Comparison of ENCODE assay signal across 12 cellular contexts in genomic region chr10:12717981-12718707, GRCh38.
DNase-seq lines count a peak whose midpoint lies in the region; ATAC-seq and TF ChIP-seq lines count a peak whose summit lies in the region.
"Had no signal": no experiment of that assay in that cellular context is flagged by ENCODE, and none has a peak within 500 bp of the region (broad histone marks: within the 10 kb centered on the region; RNA-seq: fewer than 3 reads in every experiment).

No MANE protein-coding gene starts in this region.

- no peak; the same call in 1 of the 2 replicates for TF ChIP-seq RAD21 in SK-N-SH (IDR thresholded peaks at IDR 0.05; ENCODE audit: low read length)

- TF ChIP-seq CTCF in SK-N-SH (IDR thresholded peaks at IDR 0.05) (peak; percentile 22), ascending aorta (IDR thresholded peaks at IDR 0.05) (peak in 2 of 3 experiments; percentile 42 to 52), fibroblast of the aortic adventitia (IDR thresholded peaks at IDR 0.05; ENCODE audit: insufficient read depth, low read length) (peak; percentile 6), smooth muscle cell (IDR thresholded peaks at IDR 0.05; ENCODE audit: borderline replicate concordance, insufficient read depth, poor library complexity, severe bottlenecking) (peak; percentile 45)
- no peak for TF ChIP-seq CTCF in CD8-positive, alpha-beta T cell (IDR thresholded peaks at IDR 0.05)

- H3K4me3 Mint-ChIP-seq in CD8-positive, alpha-beta T cell: no peak overlapping the region
- H3K4me3 Mint-ChIP-seq: activated B cell treated with CpG ODN at 0.5 μM for 24 hours; dendritic cell treated with granulocyte-macrophage colony-stimulating factor and Interleukin-4, amounts not matched to agents 40 ng/mL and 50 ng/mL, for 4 days; naive B cell had no signal

- 90% methylated on average over 12 of the region's 12 CpGs for WGBS in SK-N-SH (ENCODE audit: low lambda C conversion rate)
- WGBS in smooth muscle cell (ENCODE audit: low lambda C conversion rate): 85% methylated on average over 12 of the region's 12 CpGs

- H3K4me2 ChIP-seq in SK-N-SH (no peak overlapping the region), smooth muscle cell (no peak overlapping the region)

- peaks cover 3% of the 10 kb centered on the region for H3K36me3 Mint-ChIP-seq in CD8-positive, alpha-beta T cell

- TF ChIP-seq EP300 in SK-N-SH (IDR thresholded peaks at IDR 0.05; ENCODE audit: borderline replicate concordance in 1 of 2, low read depth in 1 of 2, low read length in 1 of 2): no peak

- no peaks in the 10 kb centered on the region for H3K9me3 Mint-ChIP-seq in CD8-positive, alpha-beta T cell
- H3K9me3 Mint-ChIP-seq: activated B cell treated with CpG ODN at 0.5 μM for 24 hours, naive B cell had no signal

- H2AFZ ChIP-seq in SK-N-SH (ENCODE audit: low read depth) (no peak overlapping the region), smooth muscle cell (ENCODE audit: low read depth) (no peak overlapping the region)

- H3K36me3 ChIP-seq in SK-N-SH (replicated peaks in 1 of 2; ENCODE audit: control insufficient read depth in 1 of 2, insufficient read depth in 2 of 2, low read length in 1 of 2) (no peaks in the 10 kb centered on the region), ascending aorta (no peaks in the 10 kb centered on the region), smooth muscle cell (ENCODE audit: low read depth) (no peaks in the 10 kb centered on the region)
- H3K36me3 ChIP-seq in CD8-positive, alpha-beta T cell (ENCODE audit: insufficient read depth, low read length): no peaks in the 10 kb centered on the region

- H3K4me3 ChIP-seq in SK-N-SH (ENCODE audit: low read depth in 2 of 2, low read length in 1 of 2) (no peak overlapping the region), ascending aorta (no peak overlapping the region), fibroblast of the aortic adventitia (ENCODE audit: low read depth, low read length) (no peak overlapping the region), smooth muscle cell (no peak overlapping the region)
- no peak overlapping the region for H3K4me3 ChIP-seq in CD8-positive, alpha-beta T cell (ENCODE audit: low read depth, low read length)

- H3K4me1 Mint-ChIP-seq in CD8-positive, alpha-beta T cell (ENCODE audit: low read depth): peaks cover 1% of the 10 kb centered on the region
- H3K4me1 Mint-ChIP-seq: activated B cell treated with CpG ODN at 0.5 μM for 24 hours had no signal

- H3K27me3 ChIP-seq in SK-N-SH (ENCODE audit: insufficient read depth): no peaks in the 10 kb centered on the region
- H3K27me3 ChIP-seq in ascending aorta: no peaks in the 10 kb centered on the region
- no peaks in the 10 kb centered on the region for H3K27me3 ChIP-seq in smooth muscle cell (ENCODE audit: low read depth)
- H3K27me3 ChIP-seq in CD8-positive, alpha-beta T cell (ENCODE audit: insufficient read depth, low read length): no peaks in the 10 kb centered on the region

- DNase-seq in SK-N-SH (no peak), ascending aorta (ENCODE audit: low spot score in 2 of 2) (no peak), fibroblast of the aortic adventitia (ENCODE audit: low read depth) (peak; percentile 78), smooth muscle cell (lab: John Stamatoyannopoulos, UW; ENCODE audit: unreplicated experiment) (no peak)
- DNase-seq in CD8-positive, alpha-beta T cell: no peak
- DNase-seq: activated B cell treated with CpG ODN at 0.5 μM for 24 hours, EL, naive B cell had no signal

- CTCF ChIA-PET in SK-N-SH (lab: Yijun Ruan, JAX): interaction anchor here (0.7 to 1.4 kb wide), 3 partner anchors 11 to 379 kb away, joined by 3 to 5 read pairs (median 3); no protein-coding TSS in a partner anchor
- CTCF ChIA-PET in CD8-positive, alpha-beta T cell (lab: Charles Lee): no interaction called here

- ATAC-seq in SK-N-SH treated with all-trans-retinoic acid at 6 μM for 48 hours (no peak), HG02852 (IDR thresholded peaks at IDR 0.05; ENCODE audit: unreplicated experiment) (no peak), HG02973 (IDR thresholded peaks at IDR 0.05; ENCODE audit: unreplicated experiment) (no peak)
- ATAC-seq in CD8-positive, alpha-beta T cell: no peak

- H3K9me3 ChIP-seq in SK-N-SH (no peaks in the 10 kb centered on the region), ascending aorta (no peaks in the 10 kb centered on the region), smooth muscle cell (replicated peaks; ENCODE audit: low read depth) (no peaks in the 10 kb centered on the region)
- H3K9me3 ChIP-seq in CD8-positive, alpha-beta T cell (ENCODE audit: low read length): no peaks in the 10 kb centered on the region

- H3K27ac Mint-ChIP-seq in CD8-positive, alpha-beta T cell: no peak overlapping the region
- H3K27ac Mint-ChIP-seq: activated B cell treated with CpG ODN at 0.5 μM for 24 hours; dendritic cell treated with granulocyte-macrophage colony-stimulating factor and Interleukin-4, amounts not matched to agents 40 ng/mL and 50 ng/mL, for 4 days had no signal

- no peaks in the 10 kb centered on the region for H3K9me2 ChIP-seq in SK-N-SH

- H3F3A ChIP-seq in SK-N-SH (replicated peaks; ENCODE audit: insufficient read depth) (peaks cover 3% of the 10 kb centered on the region), smooth muscle cell (ENCODE audit: low read depth) (peaks cover 7% of the 10 kb centered on the region)

- no peaks in the 10 kb centered on the region for H3K27me3 Mint-ChIP-seq in CD8-positive, alpha-beta T cell (ENCODE audit: low read depth)
- H3K27me3 Mint-ChIP-seq: activated B cell treated with CpG ODN at 0.5 μM for 24 hours; dendritic cell treated with granulocyte-macrophage colony-stimulating factor and Interleukin-4, amounts not matched to agents 40 ng/mL and 50 ng/mL, for 4 days; naive B cell had no signal

- intact Hi-C loops in ascending aorta (cut with DNase I): loop anchor here (5.0 kb wide), 1 partner anchor 339 kb away; no protein-coding TSS in a partner anchor
- intact Hi-C loops in CD8-positive, alpha-beta T cell (cut with DNase I, micrococcal nuclease): loop anchor here in 1 of 2 experiments (10.0 kb wide), 1 partner anchor 377 kb away; no protein-coding TSS in a partner anchor

- H4K20me1 ChIP-seq in SK-N-SH (ENCODE audit: insufficient read depth) (no peaks in the 10 kb centered on the region), smooth muscle cell (ENCODE audit: low read depth) (no peaks in the 10 kb centered on the region)

- no peak overlapping the region for H3K9ac ChIP-seq in SK-N-SH
- H3K9ac ChIP-seq in smooth muscle cell (ENCODE audit: low read depth): no peak overlapping the region

- POLR2A ChIA-PET in SK-N-SH (lab: Yijun Ruan, JAX): no interaction called here
- POLR2A ChIA-PET in CD8-positive, alpha-beta T cell (lab: Charles Lee): no interaction called here

- no peak overlapping the region for H3K27ac ChIP-seq in SK-N-SH (ENCODE audit: low read depth in 2 of 2, low read length in 1 of 2)
- no peak overlapping the region for H3K27ac ChIP-seq in ascending aorta
- H3K27ac ChIP-seq in smooth muscle cell (ENCODE audit: low read depth): no peak overlapping the region
- H3K27ac ChIP-seq in CD8-positive, alpha-beta T cell (ENCODE audit: low read depth, low read length): no peak overlapping the region

- H3K79me2 ChIP-seq in SK-N-SH (ENCODE audit: insufficient read depth): no peaks in the 10 kb centered on the region
- no peaks in the 10 kb centered on the region for H3K79me2 ChIP-seq in smooth muscle cell (ENCODE audit: low read depth)

- peaks cover 4 to 8% of the 10 kb centered on the region in 2 experiments; a peak in 3 of 4 replicates for H3K4me1 ChIP-seq in SK-N-SH (ENCODE audit: control insufficient read depth in 1 of 2, insufficient read depth in 2 of 2, low read depth in 1 of 2, low read length in 1 of 2)
- peaks cover 14 to 27% of the 10 kb centered on the region in 2 donors for H3K4me1 ChIP-seq in ascending aorta
- peaks cover 4% of the 10 kb centered on the region for H3K4me1 ChIP-seq in smooth muscle cell (ENCODE audit: low read depth)
- H3K4me1 ChIP-seq in CD8-positive, alpha-beta T cell (ENCODE audit: insufficient read depth, low read length): no peaks in the 10 kb centered on the region

TF ChIP-seq in SK-N-SH, 30 proteins besides CTCF, POLR2A, EP300 and RAD21 (continues in another document):
- TF ChIP-seq MAX (IDR thresholded peaks at IDR 0.05; ENCODE audit: low read depth): no peak
- TF ChIP-seq RFX5 (IDR thresholded peaks at IDR 0.05; ENCODE audit: low read length): no peak
- TF ChIP-seq MEF2A (IDR thresholded peaks at IDR 0.05; ENCODE audit: borderline replicate concordance, low read depth): no peak
- TF ChIP-seq PBX3 (IDR thresholded peaks at IDR 0.05): no peak
- no peak for TF ChIP-seq POLR2AphosphoS5 (IDR thresholded peaks at IDR 0.05; ENCODE audit: low read depth, low read length)

TF ChIP-seq in SK-N-SH treated with all-trans-retinoic acid at 6 μM for 48 hours, 23 proteins besides CTCF, POLR2A, EP300 and RAD21 (continues in another document):
- TF ChIP-seq PATZ1 (CRISPR knock-in tag; IDR thresholded peaks at IDR 0.05; ENCODE audit: borderline replicate concordance) (no peak), PPARA (CRISPR knock-in tag; IDR thresholded peaks at IDR 0.05; ENCODE audit: borderline replicate concordance) (no peak), CSRNP3 (CRISPR knock-in tag; IDR thresholded peaks at IDR 0.05) (no peak), ZNF565 (CRISPR knock-in tag; conservative IDR thresholded peaks at IDR 0.05; ENCODE audit: low read depth) (no peak)
